1 cellular context compared by ENCODE assay signal in genomic region chr9:96566401-96567202, GRCh38.
TF ChIP-seq lines count a peak whose summit lies in the region.

No MANE protein-coding gene starts in this region.

TF ChIP-seq in K562, 482 proteins besides CTCF, POLR2A, EP300 and RAD21 (continued from another document):
- no peak for TF ChIP-seq SP1 (CRISPR knock-in tag; IDR thresholded peaks at IDR 0.05)
- TF ChIP-seq PRMT5 (CRISPR knock-in tag; IDR thresholded peaks at IDR 0.05) = no peak
- TF ChIP-seq BRCA1 (IDR thresholded peaks at IDR 0.05) = no peak
- TF ChIP-seq BRCA1 (CRISPR knock-in tag; IDR thresholded peaks at IDR 0.05) = no peak
- no peak for TF ChIP-seq ZNF277 (CRISPR knock-in tag; IDR thresholded peaks at IDR 0.05; ENCODE audit: borderline replicate concordance)
- TF ChIP-seq ELF4 (CRISPR knock-in tag; IDR thresholded peaks at IDR 0.05) = peak; percentile 94
- no peak for TF ChIP-seq DACH1 (IDR thresholded peaks at IDR 0.05; ENCODE audit: partially characterized antibody)
- TF ChIP-seq ETV6 (IDR thresholded peaks at IDR 0.05; ENCODE audit: borderline replicate concordance in 1 of 2, low read depth in 2 of 2, low read length in 1 of 2) = no peak
- TF ChIP-seq ETV6 (CRISPR knock-in tag; IDR thresholded peaks at IDR 0.05; ENCODE audit: borderline replicate concordance) = no peak
- no peak for TF ChIP-seq COPS2 (conservative IDR thresholded peaks at IDR 0.05)
- no peak for TF ChIP-seq GTF2A2 (tag; IDR thresholded peaks at IDR 0.05)
- no peak for TF ChIP-seq HCFC1 (IDR thresholded peaks at IDR 0.05; ENCODE audit: low read depth, low read length)
- no peak for TF ChIP-seq PTTG1 (tag; IDR thresholded peaks at IDR 0.05; ENCODE audit: low read depth)
- TF ChIP-seq CXXC5 (CRISPR knock-in tag; IDR thresholded peaks at IDR 0.05) = peak; percentile 58
- TF ChIP-seq ESRRB (CRISPR knock-in tag; IDR thresholded peaks at IDR 0.05; ENCODE audit: borderline replicate concordance) = no peak
- peak; percentile 40; the same call in 1 of the 2 replicates for TF ChIP-seq ZBTB7A (IDR thresholded peaks at IDR 0.05; ENCODE audit: borderline replicate concordance, control insufficient read depth, low read depth, low read length)
- peak; percentile 56; the same call in 1 of the 2 replicates for TF ChIP-seq PHF8 (IDR thresholded peaks at IDR 0.05; ENCODE audit: borderline replicate concordance, low read length)
- no peak for TF ChIP-seq ZNF431 (CRISPR knock-in tag; IDR thresholded peaks at IDR 0.05)
- no peak for TF ChIP-seq MTA2 (IDR thresholded peaks at IDR 0.05; ENCODE audit: low read depth)
